1 cellular context compared by ENCODE assay signal in the genomic region with DNA sequence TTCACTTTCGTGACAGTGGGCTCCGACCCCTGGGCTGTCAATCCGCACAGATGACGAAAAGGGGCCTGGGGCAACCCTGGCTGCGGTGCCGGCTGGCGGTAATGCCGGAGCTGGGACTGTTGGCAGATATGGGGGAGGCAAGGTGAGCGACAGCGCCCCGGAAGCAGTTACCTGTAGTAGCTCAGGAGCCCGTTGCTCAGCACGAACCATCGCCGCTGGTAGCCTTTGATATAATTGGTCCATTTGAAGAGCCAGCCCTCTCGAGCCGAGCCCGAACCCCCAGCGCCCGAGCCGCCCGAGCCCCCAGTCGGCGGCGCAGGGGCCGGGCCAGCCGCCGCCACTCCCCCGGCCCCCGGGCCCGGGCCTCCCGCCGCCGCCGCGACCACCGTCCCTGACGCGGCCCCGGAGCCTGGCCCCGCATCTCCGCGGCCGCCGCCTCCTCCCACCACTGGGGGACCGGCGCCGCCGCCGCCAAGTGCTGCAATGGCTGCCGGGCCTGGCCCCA.
TF ChIP-seq lines count a peak whose summit lies in the region.

No MANE protein-coding gene starts in this region.

TF ChIP-seq in H1, 55 proteins besides CTCF, POLR2A, EP300 and RAD21 (continued from another document):
- TF ChIP-seq, protein P1, sequence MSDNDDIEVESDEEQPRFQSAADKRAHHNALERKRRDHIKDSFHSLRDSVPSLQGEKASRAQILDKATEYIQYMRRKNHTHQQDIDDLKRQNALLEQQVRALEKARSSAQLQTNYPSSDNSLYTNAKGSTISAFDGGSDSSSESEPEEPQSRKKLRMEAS (IDR thresholded peaks at IDR 0.05), result no peak
- TF ChIP-seq CTBP2 (IDR thresholded peaks at IDR 0.05; ENCODE audit: borderline replicate concordance, insufficient read depth, insufficient read length, low read length) (no peak), SAP30 (IDR thresholded peaks at IDR 0.05; ENCODE audit: insufficient read depth, insufficient replicate concordance, low read length) (peak; percentile 57), NANOG (IDR thresholded peaks at IDR 0.05; ENCODE audit: insufficient read depth, low read depth, low read length, poor library complexity, severe bottlenecking) (no peak), ASH2L (IDR thresholded peaks at IDR 0.05; ENCODE audit: low read length) (peak; percentile 25), RBBP5 (IDR thresholded peaks at IDR 0.05; ENCODE audit: borderline replicate concordance, low read depth, low read length) (peak; percentile 1; the same call in 1 of the 2 replicates), SP1 (IDR thresholded peaks at IDR 0.05; ENCODE audit: low read depth, low read length) (no peak), SIN3A (conservative IDR thresholded peaks at IDR 0.05 in 1 of 2, IDR thresholded peaks at IDR 0.05 in 1 of 2; ENCODE audit: low read depth in 1 of 2, low read length in 2 of 2) (peak; percentile 50 to 68; a peak in 3 of 4 replicates), FOSL1 (IDR thresholded peaks at IDR 0.05; ENCODE audit: insufficient read depth, low read depth, low read length) (no peak), SP4 (IDR thresholded peaks at IDR 0.05; ENCODE audit: low read length) (no peak), MAFK (IDR thresholded peaks at IDR 0.05; ENCODE audit: low read depth, low read length) (no peak), POLR2AphosphoS5 (IDR thresholded peaks at IDR 0.05; ENCODE audit: low read depth, low read length) (no peak), CHD2 (IDR thresholded peaks at IDR 0.05; ENCODE audit: low read length) (no peak), GABPA (IDR thresholded peaks at IDR 0.05; ENCODE audit: borderline replicate concordance, insufficient read depth, low read length) (0 out of 2 replicates have a peak, but pooled peaks have one; percentile 15)
- TF ChIP-seq, protein P2, sequence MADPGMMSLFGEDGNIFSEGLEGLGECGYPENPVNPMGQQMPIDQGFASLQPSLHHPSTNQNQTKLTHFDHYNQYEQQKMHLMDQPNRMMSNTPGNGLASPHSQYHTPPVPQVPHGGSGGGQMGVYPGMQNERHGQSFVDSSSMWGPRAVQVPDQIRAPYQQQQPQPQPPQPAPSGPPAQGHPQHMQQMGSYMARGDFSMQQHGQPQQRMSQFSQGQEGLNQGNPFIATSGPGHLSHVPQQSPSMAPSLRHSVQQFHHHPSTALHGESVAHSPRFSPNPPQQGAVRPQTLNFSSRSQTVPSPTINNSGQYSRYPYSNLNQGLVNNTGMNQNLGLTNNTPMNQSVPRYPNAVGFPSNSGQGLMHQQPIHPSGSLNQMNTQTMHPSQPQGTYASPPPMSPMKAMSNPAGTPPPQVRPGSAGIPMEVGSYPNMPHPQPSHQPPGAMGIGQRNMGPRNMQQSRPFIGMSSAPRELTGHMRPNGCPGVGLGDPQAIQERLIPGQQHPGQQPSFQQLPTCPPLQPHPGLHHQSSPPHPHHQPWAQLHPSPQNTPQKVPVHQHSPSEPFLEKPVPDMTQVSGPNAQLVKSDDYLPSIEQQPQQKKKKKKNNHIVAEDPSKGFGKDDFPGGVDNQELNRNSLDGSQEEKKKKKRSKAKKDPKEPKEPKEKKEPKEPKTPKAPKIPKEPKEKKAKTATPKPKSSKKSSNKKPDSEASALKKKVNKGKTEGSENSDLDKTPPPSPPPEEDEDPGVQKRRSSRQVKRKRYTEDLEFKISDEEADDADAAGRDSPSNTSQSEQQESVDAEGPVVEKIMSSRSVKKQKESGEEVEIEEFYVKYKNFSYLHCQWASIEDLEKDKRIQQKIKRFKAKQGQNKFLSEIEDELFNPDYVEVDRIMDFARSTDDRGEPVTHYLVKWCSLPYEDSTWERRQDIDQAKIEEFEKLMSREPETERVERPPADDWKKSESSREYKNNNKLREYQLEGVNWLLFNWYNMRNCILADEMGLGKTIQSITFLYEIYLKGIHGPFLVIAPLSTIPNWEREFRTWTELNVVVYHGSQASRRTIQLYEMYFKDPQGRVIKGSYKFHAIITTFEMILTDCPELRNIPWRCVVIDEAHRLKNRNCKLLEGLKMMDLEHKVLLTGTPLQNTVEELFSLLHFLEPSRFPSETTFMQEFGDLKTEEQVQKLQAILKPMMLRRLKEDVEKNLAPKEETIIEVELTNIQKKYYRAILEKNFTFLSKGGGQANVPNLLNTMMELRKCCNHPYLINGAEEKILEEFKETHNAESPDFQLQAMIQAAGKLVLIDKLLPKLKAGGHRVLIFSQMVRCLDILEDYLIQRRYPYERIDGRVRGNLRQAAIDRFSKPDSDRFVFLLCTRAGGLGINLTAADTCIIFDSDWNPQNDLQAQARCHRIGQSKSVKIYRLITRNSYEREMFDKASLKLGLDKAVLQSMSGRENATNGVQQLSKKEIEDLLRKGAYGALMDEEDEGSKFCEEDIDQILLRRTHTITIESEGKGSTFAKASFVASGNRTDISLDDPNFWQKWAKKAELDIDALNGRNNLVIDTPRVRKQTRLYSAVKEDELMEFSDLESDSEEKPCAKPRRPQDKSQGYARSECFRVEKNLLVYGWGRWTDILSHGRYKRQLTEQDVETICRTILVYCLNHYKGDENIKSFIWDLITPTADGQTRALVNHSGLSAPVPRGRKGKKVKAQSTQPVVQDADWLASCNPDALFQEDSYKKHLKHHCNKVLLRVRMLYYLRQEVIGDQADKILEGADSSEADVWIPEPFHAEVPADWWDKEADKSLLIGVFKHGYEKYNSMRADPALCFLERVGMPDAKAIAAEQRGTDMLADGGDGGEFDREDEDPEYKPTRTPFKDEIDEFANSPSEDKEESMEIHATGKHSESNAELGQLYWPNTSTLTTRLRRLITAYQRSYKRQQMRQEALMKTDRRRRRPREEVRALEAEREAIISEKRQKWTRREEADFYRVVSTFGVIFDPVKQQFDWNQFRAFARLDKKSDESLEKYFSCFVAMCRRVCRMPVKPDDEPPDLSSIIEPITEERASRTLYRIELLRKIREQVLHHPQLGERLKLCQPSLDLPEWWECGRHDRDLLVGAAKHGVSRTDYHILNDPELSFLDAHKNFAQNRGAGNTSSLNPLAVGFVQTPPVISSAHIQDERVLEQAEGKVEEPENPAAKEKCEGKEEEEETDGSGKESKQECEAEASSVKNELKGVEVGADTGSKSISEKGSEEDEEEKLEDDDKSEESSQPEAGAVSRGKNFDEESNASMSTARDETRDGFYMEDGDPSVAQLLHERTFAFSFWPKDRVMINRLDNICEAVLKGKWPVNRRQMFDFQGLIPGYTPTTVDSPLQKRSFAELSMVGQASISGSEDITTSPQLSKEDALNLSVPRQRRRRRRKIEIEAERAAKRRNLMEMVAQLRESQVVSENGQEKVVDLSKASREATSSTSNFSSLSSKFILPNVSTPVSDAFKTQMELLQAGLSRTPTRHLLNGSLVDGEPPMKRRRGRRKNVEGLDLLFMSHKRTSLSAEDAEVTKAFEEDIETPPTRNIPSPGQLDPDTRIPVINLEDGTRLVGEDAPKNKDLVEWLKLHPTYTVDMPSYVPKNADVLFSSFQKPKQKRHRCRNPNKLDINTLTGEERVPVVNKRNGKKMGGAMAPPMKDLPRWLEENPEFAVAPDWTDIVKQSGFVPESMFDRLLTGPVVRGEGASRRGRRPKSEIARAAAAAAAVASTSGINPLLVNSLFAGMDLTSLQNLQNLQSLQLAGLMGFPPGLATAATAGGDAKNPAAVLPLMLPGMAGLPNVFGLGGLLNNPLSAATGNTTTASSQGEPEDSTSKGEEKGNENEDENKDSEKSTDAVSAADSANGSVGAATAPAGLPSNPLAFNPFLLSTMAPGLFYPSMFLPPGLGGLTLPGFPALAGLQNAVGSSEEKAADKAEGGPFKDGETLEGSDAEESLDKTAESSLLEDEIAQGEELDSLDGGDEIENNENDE (IDR thresholded peaks at IDR 0.05; ENCODE audit: insufficient replicate concordance, low read length), result no peak
